8 cellular contexts compared by ENCODE assay signal in genomic region chr10:14173391-14173705, GRCh38.
A peak's percentile ranks its signal among the peaks of the same experiment; 100 is the strongest.
DNase-seq lines count a peak whose midpoint lies in the region; ATAC-seq and TF ChIP-seq lines count a peak whose summit lies in the region.

No MANE protein-coding gene starts in this region.

- POLR2A ChIA-PET in CD4-positive, alpha-beta memory T cell (lab: Charles Lee; ENCODE audit: partially characterized antibody): interaction anchor here (2.4 kb wide), 1 partner anchor 12 kb away, joined by 14 read pairs; no protein-coding TSS in a partner anchor

- H3K9me3 ChIP-seq in CD4-positive, alpha-beta memory T cell (ENCODE audit: control insufficient read depth in 1 of 2, low read length in 2 of 2): no peaks in the 10 kb centered on the region
- H3K9me3 ChIP-seq in OCI-LY1 (ENCODE audit: low read length) (no peaks in the 10 kb centered on the region), endocrine pancreas (ENCODE audit: control insufficient read depth, low read length) (no peaks in the 10 kb centered on the region), osteoblast (ENCODE audit: low read depth, low read length) (no peaks in the 10 kb centered on the region), testis (no peaks in the 10 kb centered on the region)

- no peaks in the 10 kb centered on the region for H4K20me1 ChIP-seq in OCI-LY1 (ENCODE audit: insufficient read depth, low read length)
- no peaks in the 10 kb centered on the region for H4K20me1 ChIP-seq in osteoblast (ENCODE audit: insufficient read depth, low read length)

- no peak overlapping the region for H3K27ac ChIP-seq in CD4-positive, alpha-beta memory T cell (ENCODE audit: low read depth, low read length)
- no peak overlapping the region for H3K27ac ChIP-seq in OCI-LY1 (ENCODE audit: low read depth, low read length, poor library complexity, severe bottlenecking)
- no peak overlapping the region for H3K27ac ChIP-seq in osteoblast (ENCODE audit: low read depth, low read length)
- no peak overlapping the region for H3K27ac ChIP-seq in testis

- H3K4me2 ChIP-seq in OCI-LY1 (ENCODE audit: low read length) (peak overlapping the region; percentile 19; the same call in 1 of the 2 replicates), osteoblast (ENCODE audit: insufficient read depth, low read length) (peak overlapping the region; percentile 98)

- peak overlapping the region; percentile 81 to 95 (median 86) for H3K4me3 Mint-ChIP-seq in CD4-positive, alpha-beta memory T cell

- no peaks in the 10 kb centered on the region for H3K9me2 ChIP-seq in OCI-LY1 (ENCODE audit: low read depth, low read length)

- peak in 1 of 5 donors; percentile 30 for DNase-seq in CD4-positive, alpha-beta memory T cell
- DNase-seq in osteoblast (ENCODE audit: insufficient read length, low spot score, missing footprints): no peak
- no peak for DNase-seq in testis

- ATAC-seq in HG02642 (IDR thresholded peaks at IDR 0.05; ENCODE audit: poor library complexity, unreplicated experiment) (no peak), esophagus mucosa (no peak), HG03342 (IDR thresholded peaks at IDR 0.05; ENCODE audit: unreplicated experiment) (no peak)

- no peak overlapping the region for H2AFZ ChIP-seq in OCI-LY1 (ENCODE audit: low read length)
- peak overlapping the region; percentile 90 for H2AFZ ChIP-seq in osteoblast (ENCODE audit: low read length)

- WGBS in testis, 2 donors: 0% methylated on average over 6 of the region's 6 CpGs

- H3K9ac ChIP-seq in OCI-LY1 (ENCODE audit: low read length) (no peak overlapping the region), endocrine pancreas (ENCODE audit: control insufficient read depth, insufficient read depth, low read length) (no peak overlapping the region)

- intact Hi-C loops in CD4-positive, alpha-beta memory T cell (cut with micrococcal nuclease): loop anchor here (1.0 kb wide), 1 partner anchor 12 kb away; no protein-coding TSS in a partner anchor
- intact Hi-C loops in testis (cut with DNase I; ENCODE audit: low total_unique reads): no loop called here

- peaks cover 21% of the 10 kb centered on the region for H3K27me3 ChIP-seq in CD4-positive, alpha-beta memory T cell (ENCODE audit: insufficient read depth, low read length)
- H3K27me3 ChIP-seq in OCI-LY1 (ENCODE audit: insufficient read depth, low read length) (no peaks in the 10 kb centered on the region; the same call in 1 of the 2 replicates), endocrine pancreas (ENCODE audit: control insufficient read depth, insufficient read depth, low read length) (peaks cover 2% of the 10 kb centered on the region), osteoblast (ENCODE audit: insufficient read depth, low read length) (peaks cover 88% of the 10 kb centered on the region), testis (no peaks in the 10 kb centered on the region)

- H3K4me1 ChIP-seq in CD4-positive, alpha-beta memory T cell (ENCODE audit: insufficient read depth, low read length): peaks cover 12% of the 10 kb centered on the region
- H3K4me1 ChIP-seq in OCI-LY1 (ENCODE audit: insufficient read depth, low read length, severe bottlenecking): no peaks in the 10 kb centered on the region
- H3K4me1 ChIP-seq in endocrine pancreas (ENCODE audit: control insufficient read depth, insufficient read depth, low read length): no peaks in the 10 kb centered on the region
- peaks cover 7% of the 10 kb centered on the region for H3K4me1 ChIP-seq in osteoblast (ENCODE audit: insufficient read depth, low read length)
- peaks cover 6% of the 10 kb centered on the region for H3K4me1 ChIP-seq in testis

- TF ChIP-seq CTCF in OCI-LY1 (IDR thresholded peaks at IDR 0.05; ENCODE audit: low read length) (no peak), osteoblast (IDR thresholded peaks at IDR 0.05; ENCODE audit: extremely low read depth, low read depth, low read length) (no peak), testis (IDR thresholded peaks at IDR 0.05) (no peak)

- no peaks in the 10 kb centered on the region for H3K36me3 ChIP-seq in CD4-positive, alpha-beta memory T cell (ENCODE audit: insufficient read depth, low read length)
- H3K36me3 ChIP-seq in OCI-LY1 (ENCODE audit: insufficient read depth, low read length): no peaks in the 10 kb centered on the region
- H3K36me3 ChIP-seq in endocrine pancreas (ENCODE audit: control insufficient read depth, insufficient read depth, low read length): no peaks in the 10 kb centered on the region
- H3K36me3 ChIP-seq in osteoblast (ENCODE audit: insufficient read depth, low read length): no peaks in the 10 kb centered on the region
- no peaks in the 10 kb centered on the region for H3K36me3 ChIP-seq in testis (ENCODE audit: low read depth, missing control alignments)

- H3K36me3 Mint-ChIP-seq in CD4-positive, alpha-beta memory T cell: no peaks in the 10 kb centered on the region

- CTCF ChIA-PET in CD4-positive, alpha-beta memory T cell (lab: Charles Lee; ENCODE audit: partially characterized antibody): interaction anchor here (2.4 kb wide), 1 partner anchor 23 kb away, joined by 9 read pairs; no protein-coding TSS in a partner anchor

- no peak for TF ChIP-seq POLR2A in testis (IDR thresholded peaks at IDR 0.05)

- peaks cover 10 to 18% (median 16%) of the 10 kb centered on the region in 4 donors for H3K4me1 Mint-ChIP-seq in CD4-positive, alpha-beta memory T cell

- H3K27me3 Mint-ChIP-seq in CD4-positive, alpha-beta memory T cell: peaks cover 46 to 73% of the 10 kb centered on the region in 2 donors

- peak overlapping the region in 3 of 7 donors; percentile 11 to 49 (median 43) for H3K27ac Mint-ChIP-seq in CD4-positive, alpha-beta memory T cell

- H3K79me2 ChIP-seq in OCI-LY1 (ENCODE audit: insufficient read depth, low read length) (no peaks in the 10 kb centered on the region), osteoblast (ENCODE audit: insufficient read depth, low read length) (no peaks in the 10 kb centered on the region)

- H3F3A ChIP-seq in OCI-LY1 (ENCODE audit: insufficient read depth, low read length): no peaks in the 10 kb centered on the region

- H3K9me3 Mint-ChIP-seq in CD4-positive, alpha-beta memory T cell: peaks cover 0 to 1% (median 0%) of the 10 kb centered on the region in 8 donors

- H3K4me3 ChIP-seq in CD4-positive, alpha-beta memory T cell (ENCODE audit: low read length in 2 of 2): peak overlapping the region in 1 of 2 donors; percentile 58
- peak overlapping the region; percentile 32 for H3K4me3 ChIP-seq in OCI-LY1 (ENCODE audit: low read depth, low read length, poor library complexity, severe bottlenecking)
- peak overlapping the region; percentile 67 for H3K4me3 ChIP-seq in endocrine pancreas (ENCODE audit: control insufficient read depth, insufficient read depth, low read length)
- peak overlapping the region; percentile 69 for H3K4me3 ChIP-seq in osteoblast (ENCODE audit: insufficient read depth, low read length)
- H3K4me3 ChIP-seq in testis: peak overlapping the region in 1 of 2 donors; percentile 17
